11 cellular contexts compared by ENCODE assay signal in genomic region chr10:17923728-17924127, GRCh38. TPM values are rescaled to one million over a fixed set of nuclear protein-coding genes. Genes with fewer than 3 reads are reported as not detected.
DNase-seq lines count a peak whose midpoint lies in the region; ATAC-seq, FAIRE-seq and TF ChIP-seq lines count a peak whose summit lies in the region.
"Had no signal": no experiment of that assay in that cellular context is flagged by ENCODE, and none has a peak within 500 bp of the region (broad histone marks: within the 10 kb centered on the region; RNA-seq: fewer than 3 reads in every experiment).

No MANE protein-coding gene starts in this region.

- no peaks in the 10 kb centered on the region for H3K9me3 Mint-ChIP-seq in CD4-positive, alpha-beta T cell

- H3K9me3 ChIP-seq in esophagus squamous epithelium (no peaks in the 10 kb centered on the region), pancreas (no peaks in the 10 kb centered on the region)
- no peaks in the 10 kb centered on the region for H3K9me3 ChIP-seq in CD4-positive, alpha-beta T cell (ENCODE audit: control insufficient read depth, low read length)

- no peaks in the 10 kb centered on the region for H3K4me1 Mint-ChIP-seq in CD4-positive, alpha-beta T cell (ENCODE audit: low read depth)

- peak overlapping the region; percentile 17 to 77 (median 51) for H3K27ac ChIP-seq in esophagus squamous epithelium
- peak overlapping the region in 1 of 4 donors; percentile 20 for H3K27ac ChIP-seq in pancreas
- no peak overlapping the region for H3K27ac ChIP-seq in CD4-positive, alpha-beta T cell (ENCODE audit: low read depth, low read length)
- H3K27ac ChIP-seq: VCaP had no signal

- CTCF ChIA-PET in CD4-positive, alpha-beta T cell (lab: Charles Lee): no interaction called here

- intact Hi-C loops in esophagus squamous epithelium (cut with DNase I): no loop called here
- intact Hi-C loops in pancreas (cut with DNase I): no loop called here
- intact Hi-C loops in CD4-positive, alpha-beta T cell (cut with DNase I, micrococcal nuclease): no loop called here

- H3K36me3 Mint-ChIP-seq in CD4-positive, alpha-beta T cell (ENCODE audit: low read depth): no peaks in the 10 kb centered on the region

- WGBS in esophagus squamous epithelium, 2 donors: 35 to 38% methylated on average over 4 of the region's 4 CpGs
- 24 to 25% methylated on average over 4 of the region's 4 CpGs for WGBS in pancreas, 2 donors

- H3K27me3 ChIP-seq in esophagus squamous epithelium: no peaks in the 10 kb centered on the region
- H3K27me3 ChIP-seq in pancreas: no peaks in the 10 kb centered on the region
- H3K27me3 ChIP-seq in CD4-positive, alpha-beta T cell (ENCODE audit: control insufficient read depth, insufficient read depth, low read length): no peaks in the 10 kb centered on the region
- H3K27me3 ChIP-seq: heart left ventricle had no signal

- peak in 3 of 4 donors; percentile 46 to 89 (median 67) for ATAC-seq in pancreas
- ATAC-seq in CD4-positive, alpha-beta T cell (ENCODE audit: poor library complexity): no peak
- ATAC-seq in HG03095 (IDR thresholded peaks at IDR 0.05; ENCODE audit: unreplicated experiment): no peak

- DNase-seq in COLO668 (lab: John Stamatoyannopoulos, UW; ENCODE audit: unreplicated experiment) (peak; percentile 2), NCI-H774 (lab: John Stamatoyannopoulos, UW) (peak; percentile 7), esophagus squamous epithelium (lab: John Stamatoyannopoulos, UW) (no peak), pancreas (peak in 3 of 6 donors; percentile 30 to 39 (median 32)), GF-D8 (lab: John Stamatoyannopoulos, UW) (no peak), OCI-M2 (lab: John Stamatoyannopoulos, UW; ENCODE audit: unreplicated experiment) (no peak)
- no peak for DNase-seq in CD4-positive, alpha-beta T cell
- DNase-seq: DMS79 treated with DMSO at 0.1 percent for 48 hours had no signal

- H3K4me3 ChIP-seq in esophagus squamous epithelium (no peak overlapping the region), pancreas (no peak overlapping the region)
- H3K4me3 ChIP-seq: heart left ventricle had no signal

- no peaks in the 10 kb centered on the region for H3K27me3 Mint-ChIP-seq in CD4-positive, alpha-beta T cell

- H3K27ac Mint-ChIP-seq in CD4-positive, alpha-beta T cell: no peak overlapping the region

- POLR2A ChIA-PET in CD4-positive, alpha-beta T cell (lab: Charles Lee): no interaction called here

- H3K4me1 ChIP-seq in esophagus squamous epithelium: no peaks in the 10 kb centered on the region
- H3K4me1 ChIP-seq in pancreas: no peaks in the 10 kb centered on the region

- no peak for TF ChIP-seq POLR2A in esophagus squamous epithelium (IDR thresholded peaks at IDR 0.05)

- H3K36me3 ChIP-seq in esophagus squamous epithelium (no peaks in the 10 kb centered on the region), pancreas (no peaks in the 10 kb centered on the region)
- H3K36me3 ChIP-seq: heart left ventricle had no signal

- no peak overlapping the region for H3K4me3 Mint-ChIP-seq in CD4-positive, alpha-beta T cell

- TF ChIP-seq CTCF in esophagus squamous epithelium (IDR thresholded peaks at IDR 0.05): no peak
- no peak for TF ChIP-seq CTCF in pancreas (IDR thresholded peaks at IDR 0.05)
- TF ChIP-seq CTCF in CD4-positive, alpha-beta T cell (IDR thresholded peaks at IDR 0.05): no peak

- FAIRE-seq in pancreas (lab: Jason Lieb, UNC): no peak

RNA-seq across cellular contexts. Expression of gene SLC39A12, which starts 28.0 kb away (rescaled TPM):
- total RNA-seq in esophagus squamous epithelium (not detected), pancreas (not detected)
- polyA plus RNA-seq in pancreas: under 1 TPM in 1 of 2 donors, not detected in 1; 0.05 TPM
- not detected for total RNA-seq in CD4-positive, alpha-beta T cell
- polyA plus RNA-seq: heart left ventricle had no signal

Comparison
In these comparisons a context has a peak if more than half of its experiments do, and no peak if none do; other contexts are left out.
1. DNase-seq: peak in COLO668 (single experiment) and NCI-H774 (single experiment); none in esophagus squamous epithelium (single experiment), CD4-positive, alpha-beta T cell (0 of 10), GF-D8 (single experiment) and OCI-M2 (single experiment).
2. ATAC-seq: peak in pancreas (3 of 4); none in CD4-positive, alpha-beta T cell (single experiment) and HG03095 (single experiment).